Comparison of ENCODE assay signal across 15 cellular contexts in genomic region chr6:139545474-139546116, GRCh38.
DNase-seq lines count a peak whose midpoint lies in the region; ATAC-seq and TF ChIP-seq lines count a peak whose summit lies in the region.
"Had no signal": no experiment of that assay in that cellular context is flagged by ENCODE, and none has a peak within 500 bp of the region (broad histone marks: within the 10 kb centered on the region; RNA-seq: fewer than 3 reads in every experiment).

No MANE protein-coding gene starts in this region.

- H3K36me3 Mint-ChIP-seq in brain, result no peaks in the 10 kb centered on the region
- H3K36me3 Mint-ChIP-seq: naive B cell had no signal

- peaks cover 38% of the 10 kb centered on the region for H3K4me1 ChIP-seq in Panc1 (ENCODE audit: control insufficient read depth, insufficient read depth, low read length)
- H3K4me1 ChIP-seq in mesodermal cell (ENCODE audit: control insufficient read depth, insufficient read depth, low read length, poor library complexity, severe bottlenecking), result peaks cover 18% of the 10 kb centered on the region
- H3K4me1 ChIP-seq in thoracic aorta (ENCODE audit: control insufficient read depth in 1 of 2, low read depth in 2 of 2), result peaks cover 23 to 40% of the 10 kb centered on the region in 2 donors
- H3K4me1 ChIP-seq in trophoblast cell (ENCODE audit: control insufficient read depth in 1 of 2, insufficient read depth in 2 of 2, low read length in 2 of 2), result no peaks in the 10 kb centered on the region

- H2AFZ ChIP-seq in trophoblast cell (ENCODE audit: insufficient read depth, low read length, poor library complexity), result no peak overlapping the region

- POLR2A ChIA-PET in Panc1 (lab: Charles Lee), result interaction anchor here (0.5 to 0.6 kb wide), 2 partner anchors 42 to 176 kb away, joined by 4 read pairs; no protein-coding TSS in a partner anchor

- no peak overlapping the region for H3K4ac ChIP-seq in trophoblast cell (ENCODE audit: low read depth, low read length)

- no peak overlapping the region for H2BK5ac ChIP-seq in trophoblast cell (ENCODE audit: low read depth, low read length, poor library complexity)

- H3K18ac ChIP-seq in trophoblast cell (ENCODE audit: low read length), result no peak overlapping the region

- no peaks in the 10 kb centered on the region for H3K79me1 ChIP-seq in trophoblast cell (ENCODE audit: low read length)

- H3K27me3 Mint-ChIP-seq in brain, result no peaks in the 10 kb centered on the region
- H3K27me3 Mint-ChIP-seq: naive B cell had no signal

- no peak overlapping the region for H3K23ac ChIP-seq in trophoblast cell (ENCODE audit: low read length)

- H4K91ac ChIP-seq in trophoblast cell (ENCODE audit: low read depth, low read length), result no peak overlapping the region

- H3K79me2 ChIP-seq in trophoblast cell (ENCODE audit: control insufficient read depth, insufficient read depth, low read length, poor library complexity), result no peaks in the 10 kb centered on the region

- H3K9ac ChIP-seq in trophoblast cell (ENCODE audit: low read length), result no peak overlapping the region

- H3K27ac Mint-ChIP-seq in brain, result peak overlapping the region in 4 of 5 experiments; percentile 25 to 56 (median 44)
- H3K27ac Mint-ChIP-seq: naive B cell had no signal

- no peak overlapping the region for H2BK120ac ChIP-seq in trophoblast cell (ENCODE audit: insufficient read depth, low read length, poor library complexity)

- peak; percentile 73 for ATAC-seq in Panc1
- no peak for ATAC-seq in thoracic aorta (ENCODE audit: insufficient number of reproducible peaks, low FRiP score, low read depth)
- ATAC-seq: right cardiac atrium had no signal

- H3K4me3 ChIP-seq in Panc1 (ENCODE audit: low read depth in 2 of 2, low read length in 2 of 2) (no peak overlapping the region), mesodermal cell (ENCODE audit: extremely low read depth, insufficient read depth, low read length, poor library complexity, severe bottlenecking) (no peak overlapping the region), thoracic aorta (no peak overlapping the region), trophoblast cell (ENCODE audit: low read depth, low read length) (no peak overlapping the region)

- TF ChIP-seq CTCF in Panc1 (IDR thresholded peaks at IDR 0.05) (no peak), brain (conservative IDR thresholded peaks at IDR 0.05) (no peak), thoracic aorta (IDR thresholded peaks at IDR 0.05) (no peak)

- DNase-seq in Panc1 (ENCODE audit: low read depth, low spot score), result no peak
- no peak for DNase-seq in thoracic aorta (ENCODE audit: low spot score)
- DNase-seq in activated gamma-delta T cell (lab: John Stamatoyannopoulos, UW), result no peak
- DNase-seq in activated gamma-delta T cell treated with Interleukin-2 at 50 U/mL for 16 hours, result no peak
- no peak for DNase-seq in trophoblast cell
- DNase-seq: activated T-cell treated with anti-CD3 and anti-CD28 coated beads, Interleukin-2, amount 50 U/mL, for 1 hour; C1 segment of cervical spinal cord; hypothalamus; naive B cell; NCI-H82; right cardiac atrium; stimulated activated CD4-positive, alpha-beta T cell treated with anti-CD3 and anti-CD28 coated beads, Interleukin-4, amount 100 ng/mL, for 24 hours had no signal

- H2BK12ac ChIP-seq in trophoblast cell (ENCODE audit: low read length), result no peak overlapping the region

- H3K9me3 ChIP-seq in Panc1 (ENCODE audit: control insufficient read depth, insufficient read depth, low read depth, low read length) (no peaks in the 10 kb centered on the region), mesodermal cell (ENCODE audit: control insufficient read depth, low read length) (no peaks in the 10 kb centered on the region), thoracic aorta (no peaks in the 10 kb centered on the region), trophoblast cell (ENCODE audit: insufficient read depth, low read depth, low read length) (no peaks in the 10 kb centered on the region)

- H3K27ac ChIP-seq in Panc1 (ENCODE audit: low read length) (peak overlapping the region; percentile 84), mesodermal cell (ENCODE audit: low read depth, low read length, severe bottlenecking) (peak overlapping the region; percentile 18), thoracic aorta (peak overlapping the region; percentile 6 to 19), trophoblast cell (ENCODE audit: low read depth, low read length) (no peak overlapping the region)
- H3K27ac ChIP-seq: epithelial cell of prostate had no signal

- intact Hi-C loops in Panc1 (cut with micrococcal nuclease; ENCODE audit: unreplicated experiment), result no loop called here

- H2AK5ac ChIP-seq in trophoblast cell (ENCODE audit: low read length), result no peak overlapping the region

- peak overlapping the region in 1 of 5 experiments; percentile 13 for H3K4me3 Mint-ChIP-seq in brain
- H3K4me3 Mint-ChIP-seq: naive B cell had no signal

- H3K4me1 Mint-ChIP-seq in brain, result peaks cover 34% of the 10 kb centered on the region

- no peak overlapping the region for H3K4me2 ChIP-seq in trophoblast cell (ENCODE audit: low read length)

- H4K8ac ChIP-seq in trophoblast cell (ENCODE audit: low read depth, low read length), result no peak overlapping the region

- H3K27me3 ChIP-seq in Panc1 (ENCODE audit: control insufficient read depth, insufficient read depth, low read length) (no peaks in the 10 kb centered on the region), thoracic aorta (replicated peaks; ENCODE audit: insufficient read depth) (no peaks in the 10 kb centered on the region), trophoblast cell (ENCODE audit: insufficient read depth, low read length) (no peaks in the 10 kb centered on the region)

- WGBS in mesodermal cell (ENCODE audit: insufficient coverage in 2 of 2), 2 experiments, result 50 to 100% methylated on average over 1 of the region's 5 CpGs
- no CpG with 5 or more reads among the region's 5 CpGs for WGBS in trophoblast cell (ENCODE audit: extremely low coverage, insufficient coverage, insufficient read length)

- H3K14ac ChIP-seq in trophoblast cell (ENCODE audit: low read length), result no peak overlapping the region

- in situ Hi-C loops in Panc1 (cut with HindIII; ENCODE audit: low pct_unique_long_range_greater_than_20kb, low sequenced_read_pairs), result no loop called here

- no peaks in the 10 kb centered on the region for H3K36me3 ChIP-seq in Panc1 (ENCODE audit: control insufficient read depth, insufficient read depth, low read length)
- H3K36me3 ChIP-seq in mesodermal cell (ENCODE audit: control insufficient read depth, insufficient read depth, low read length), result no peaks in the 10 kb centered on the region
- no peaks in the 10 kb centered on the region for H3K36me3 ChIP-seq in thoracic aorta
- H3K36me3 ChIP-seq in trophoblast cell (ENCODE audit: control insufficient read depth in 1 of 2, insufficient read depth in 2 of 2, low read length in 2 of 2), result no peaks in the 10 kb centered on the region

- H4K12ac ChIP-seq in trophoblast cell (ENCODE audit: low read depth, low read length), result no peak overlapping the region

- CTCF ChIA-PET in Panc1 (lab: Charles Lee), result no interaction called here

- peaks cover 0 to 2% (median 0%) of the 10 kb centered on the region in 5 experiments for H3K9me3 Mint-ChIP-seq in brain
- H3K9me3 Mint-ChIP-seq: naive B cell had no signal

- BruUV-seq in Panc1 (replicated peaks; lab: Mats Ljungman, UMichigan), result no TSS peak
